20 cellular contexts compared by ENCODE assay signal in genomic region chr5:134536876-134537275, GRCh38. TPM values are rescaled to one million over a fixed set of nuclear protein-coding genes. Genes with fewer than 3 reads are reported as not detected.
DNase-seq lines count a peak whose midpoint lies in the region; ATAC-seq and TF ChIP-seq lines count a peak whose summit lies in the region.
"Had no signal": no experiment of that assay in that cellular context is flagged by ENCODE, and none has a peak within 500 bp of the region (broad histone marks: within the 10 kb centered on the region; RNA-seq: fewer than 3 reads in every experiment).

No MANE protein-coding gene starts in this region.

- peaks cover 22% of the 10 kb centered on the region for H3K36me3 Mint-ChIP-seq in activated naive CD4-positive, alpha-beta T cell treated with anti-CD3 and anti-CD28 coated beads for 36 hours (ENCODE audit: low read depth)
- peaks cover 38% of the 10 kb centered on the region for H3K36me3 Mint-ChIP-seq in T-cell
- H3K36me3 Mint-ChIP-seq in stimulated activated naive CD8-positive, alpha-beta T cell treated with anti-CD3 and anti-CD28 coated beads, Interleukin-15, Interleukin-2, amounts not matched to agents 100 ng/mL and 50 ng/mL, for 24 hours (ENCODE audit: low read depth), result peaks cover 32% of the 10 kb centered on the region

- peak overlapping the region; percentile 20 for H3K27ac ChIP-seq in effector memory CD4-positive, alpha-beta T cell (ENCODE audit: insufficient read depth, low read length, poor library complexity, severe bottlenecking)
- no peak overlapping the region for H3K27ac ChIP-seq in ascending aorta

- no peak for TF ChIP-seq CTCF in ascending aorta (IDR thresholded peaks at IDR 0.05)

- no peaks in the 10 kb centered on the region for H3K27me3 Mint-ChIP-seq in activated naive CD4-positive, alpha-beta T cell treated with anti-CD3 and anti-CD28 coated beads for 36 hours (ENCODE audit: low read depth)
- H3K27me3 Mint-ChIP-seq in T-cell, result no peaks in the 10 kb centered on the region
- H3K27me3 Mint-ChIP-seq in stimulated activated naive CD8-positive, alpha-beta T cell treated with anti-CD3 and anti-CD28 coated beads, Interleukin-15, Interleukin-2, amounts not matched to agents 100 ng/mL and 50 ng/mL, for 24 hours, result no peaks in the 10 kb centered on the region
- H3K27me3 Mint-ChIP-seq: dendritic cell treated with granulocyte-macrophage colony-stimulating factor and Interleukin-4, amounts not matched to agents 40 ng/mL and 50 ng/mL, for 4 days had no signal

- H3K9me3 ChIP-seq in effector memory CD4-positive, alpha-beta T cell (ENCODE audit: control insufficient read depth, low read length), result no peaks in the 10 kb centered on the region
- H3K9me3 ChIP-seq in ascending aorta, result no peaks in the 10 kb centered on the region

- no peak for DNase-seq in activated naive CD4-positive, alpha-beta T cell treated with anti-CD3 and anti-CD28 coated beads for 36 hours
- DNase-seq in activated naive CD4-positive, alpha-beta T cell (lab: John Stamatoyannopoulos, UW), result no peak
- no peak for DNase-seq in T-cell
- no peak for DNase-seq in effector memory CD4-positive, alpha-beta T cell
- no peak for DNase-seq in ascending aorta (ENCODE audit: low spot score in 2 of 2)
- DNase-seq in hippocampal formation (lab: John Stamatoyannopoulos, UW), result no peak
- DNase-seq in kidney glomerular epithelial cell (lab: John Stamatoyannopoulos, UW), result no peak
- DNase-seq: Calu3, GDM1, GOT3, KG1, NCI-H1417 treated with DMSO at 0.1 percent for 48 hours, NCI-H226, nephron progenitor cell, SHP77 had no signal

- H3K4me1 ChIP-seq in effector memory CD4-positive, alpha-beta T cell (ENCODE audit: control insufficient read depth, insufficient read depth, low read length, poor library complexity, severe bottlenecking), result peaks cover 44% of the 10 kb centered on the region
- H3K4me1 ChIP-seq in ascending aorta, result peaks cover 6 to 27% of the 10 kb centered on the region in 2 donors

- CTCF ChIA-PET in activated naive CD4-positive, alpha-beta T cell treated with anti-CD3 and anti-CD28 coated beads for 36 hours (lab: Charles Lee), result interaction anchor here (0.8 kb wide), 1 partner anchor 9 kb away, joined by 3 read pairs; no protein-coding TSS in a partner anchor
- CTCF ChIA-PET in T-cell (lab: Charles Lee), result interaction anchor here in 1 of 2 donors (0.6 kb wide), 1 partner anchor 128 kb away, joined by 11 read pairs; no protein-coding TSS in a partner anchor

- H3K27me3 ChIP-seq in effector memory CD4-positive, alpha-beta T cell (replicated peaks; ENCODE audit: control insufficient read depth, insufficient read depth, low read length, poor library complexity, severe bottlenecking), result no peaks in the 10 kb centered on the region
- H3K27me3 ChIP-seq in ascending aorta, result no peaks in the 10 kb centered on the region

- peak overlapping the region; percentile 62 for H3K27ac Mint-ChIP-seq in activated naive CD4-positive, alpha-beta T cell treated with anti-CD3 and anti-CD28 coated beads for 36 hours
- peak overlapping the region; percentile 19 to 21 for H3K27ac Mint-ChIP-seq in T-cell
- peak overlapping the region; percentile 64 for H3K27ac Mint-ChIP-seq in stimulated activated naive CD8-positive, alpha-beta T cell treated with anti-CD3 and anti-CD28 coated beads, Interleukin-15, Interleukin-2, amounts not matched to agents 100 ng/mL and 50 ng/mL, for 24 hours
- H3K27ac Mint-ChIP-seq: brain; dendritic cell treated with granulocyte-macrophage colony-stimulating factor and Interleukin-4, amounts not matched to agents 40 ng/mL and 50 ng/mL, for 4 days; nephron progenitor cell had no signal

- H3K4me3 ChIP-seq in effector memory CD4-positive, alpha-beta T cell (ENCODE audit: insufficient read depth, low read depth, low read length, poor library complexity, severe bottlenecking), result no peak overlapping the region
- H3K4me3 ChIP-seq in ascending aorta, result no peak overlapping the region
- H3K4me3 ChIP-seq: lung had no signal

- H3K9me3 Mint-ChIP-seq in activated naive CD4-positive, alpha-beta T cell treated with anti-CD3 and anti-CD28 coated beads for 36 hours, result no peaks in the 10 kb centered on the region
- H3K9me3 Mint-ChIP-seq in T-cell, result no peaks in the 10 kb centered on the region
- no peaks in the 10 kb centered on the region for H3K9me3 Mint-ChIP-seq in stimulated activated naive CD8-positive, alpha-beta T cell treated with anti-CD3 and anti-CD28 coated beads, Interleukin-15, Interleukin-2, amounts not matched to agents 100 ng/mL and 50 ng/mL, for 24 hours
- H3K9me3 Mint-ChIP-seq: brain; dendritic cell treated with granulocyte-macrophage colony-stimulating factor and Interleukin-4, amounts not matched to agents 40 ng/mL and 50 ng/mL, for 4 days; nephron progenitor cell had no signal

- H3K4me3 Mint-ChIP-seq in activated naive CD4-positive, alpha-beta T cell treated with anti-CD3 and anti-CD28 coated beads for 36 hours, result no peak overlapping the region
- peak overlapping the region in 1 of 3 donors; percentile 34 for H3K4me3 Mint-ChIP-seq in T-cell
- peak overlapping the region; percentile 4 for H3K4me3 Mint-ChIP-seq in stimulated activated naive CD8-positive, alpha-beta T cell treated with anti-CD3 and anti-CD28 coated beads, Interleukin-15, Interleukin-2, amounts not matched to agents 100 ng/mL and 50 ng/mL, for 24 hours
- H3K4me3 Mint-ChIP-seq: brain; dendritic cell treated with granulocyte-macrophage colony-stimulating factor and Interleukin-4, amounts not matched to agents 40 ng/mL and 50 ng/mL, for 4 days; nephron progenitor cell had no signal

- peaks cover 80% of the 10 kb centered on the region for H3K4me1 Mint-ChIP-seq in activated naive CD4-positive, alpha-beta T cell treated with anti-CD3 and anti-CD28 coated beads for 36 hours (ENCODE audit: low read depth)
- H3K4me1 Mint-ChIP-seq in T-cell, result peaks cover 61 to 75% (median 74%) of the 10 kb centered on the region in 3 donors
- peaks cover 88% of the 10 kb centered on the region for H3K4me1 Mint-ChIP-seq in stimulated activated naive CD8-positive, alpha-beta T cell treated with anti-CD3 and anti-CD28 coated beads, Interleukin-15, Interleukin-2, amounts not matched to agents 100 ng/mL and 50 ng/mL, for 24 hours (ENCODE audit: low read depth)
- H3K4me1 Mint-ChIP-seq: brain had no signal

- POLR2A ChIA-PET in T-cell (lab: Charles Lee), result interaction anchor here in 1 of 2 donors (0.5 kb wide), 1 partner anchor 165 kb away, joined by 3 read pairs; the partner anchor contains the start of gene UBE2B

- intact Hi-C loops in activated naive CD4-positive, alpha-beta T cell treated with anti-CD3 and anti-CD28 coated beads for 36 hours (cut with micrococcal nuclease), result no loop called here
- intact Hi-C loops in ascending aorta (cut with DNase I), result no loop called here

- peaks cover 68% of the 10 kb centered on the region for H3K36me3 ChIP-seq in effector memory CD4-positive, alpha-beta T cell (ENCODE audit: control insufficient read depth, insufficient read depth, low read length)
- peaks cover 54 to 60% of the 10 kb centered on the region in 2 donors for H3K36me3 ChIP-seq in ascending aorta

- no peak for ATAC-seq in T-cell (replicated peaks in 1 of 4)
- ATAC-seq: activated CD4-positive, CD25-positive, alpha-beta regulatory T cell treated with anti-CD3 and anti-CD28 coated beads, Interleukin-2, amount 50 U/mL, for 24 hours had no signal

RNA-seq across cellular contexts. Expression of gene JADE2, which starts 11.4 kb away (rescaled TPM):
- total RNA-seq in activated naive CD4-positive, alpha-beta T cell treated with anti-CD3 and anti-CD28 coated beads for 36 hours, result 10 to 100 TPM; 78.4 to 86.6 TPM
- total RNA-seq in T-cell (100 to 1,000 TPM; 163 to 263 (median 239) TPM), ascending aorta (70.9 TPM)
